ENCODE assay signal across 1 cellular context in the genomic region with DNA sequence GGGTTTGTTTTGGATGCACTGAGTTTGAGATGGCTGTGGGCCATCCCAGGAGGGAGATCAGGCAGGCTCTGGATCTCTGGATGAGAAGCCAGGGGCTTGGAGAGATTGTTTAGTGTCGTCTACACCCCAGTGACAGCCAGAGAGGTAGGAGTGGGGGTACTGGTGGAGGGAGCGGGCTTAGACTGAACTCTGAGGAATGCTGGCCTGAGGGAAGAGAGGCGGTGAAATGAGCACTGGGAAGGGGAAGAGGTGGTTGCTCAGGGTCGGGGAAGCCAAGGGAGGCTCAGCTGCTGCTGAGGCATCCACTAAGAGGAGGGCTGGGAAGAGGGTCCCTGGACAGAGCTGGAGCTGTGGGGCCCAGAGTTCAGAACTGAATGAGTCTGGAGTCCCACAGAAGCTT.
TF ChIP-seq lines count a peak whose summit lies in the region.

No MANE protein-coding gene starts in this region.

TF ChIP-seq in WTC11, 78 proteins besides CTCF, POLR2A, EP300 and RAD21 (continued from another document):
- TF ChIP-seq NFATC4 (CRISPR knock-in tag; IDR thresholded peaks at IDR 0.05) (no peak), NFYB (CRISPR knock-in tag; conservative IDR thresholded peaks at IDR 0.05; ENCODE audit: low read depth) (no peak), CREM (CRISPR knock-in tag; IDR thresholded peaks at IDR 0.05) (no peak), SMAD3 (CRISPR knock-in tag; IDR thresholded peaks at IDR 0.05; ENCODE audit: borderline replicate concordance) (no peak), NFE2L1 (CRISPR knock-in tag; IDR thresholded peaks at IDR 0.05) (no peak), ELF4 (CRISPR knock-in tag; IDR thresholded peaks at IDR 0.05; ENCODE audit: low read depth) (no peak), NR3C1 (CRISPR knock-in tag; conservative IDR thresholded peaks at IDR 0.05; ENCODE audit: low read depth) (no peak), ETV6 (CRISPR knock-in tag; IDR thresholded peaks at IDR 0.05) (no peak)
- TF ChIP-seq, protein P1, sequence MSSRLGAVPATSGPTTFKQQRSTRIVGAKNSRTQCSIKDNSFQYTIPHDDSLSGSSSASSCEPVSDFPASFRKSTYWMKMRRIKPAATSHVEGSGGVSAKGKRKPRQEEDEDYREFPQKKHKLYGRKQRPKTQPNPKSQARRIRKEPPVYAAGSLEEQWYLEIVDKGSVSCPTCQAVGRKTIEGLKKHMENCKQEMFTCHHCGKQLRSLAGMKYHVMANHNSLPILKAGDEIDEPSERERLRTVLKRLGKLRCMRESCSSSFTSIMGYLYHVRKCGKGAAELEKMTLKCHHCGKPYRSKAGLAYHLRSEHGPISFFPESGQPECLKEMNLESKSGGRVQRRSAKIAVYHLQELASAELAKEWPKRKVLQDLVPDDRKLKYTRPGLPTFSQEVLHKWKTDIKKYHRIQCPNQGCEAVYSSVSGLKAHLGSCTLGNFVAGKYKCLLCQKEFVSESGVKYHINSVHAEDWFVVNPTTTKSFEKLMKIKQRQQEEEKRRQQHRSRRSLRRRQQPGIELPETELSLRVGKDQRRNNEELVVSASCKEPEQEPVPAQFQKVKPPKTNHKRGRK (CRISPR knock-in tag; IDR thresholded peaks at IDR 0.05; ENCODE audit: borderline replicate concordance), result no peak
- TF ChIP-seq, protein P2, sequence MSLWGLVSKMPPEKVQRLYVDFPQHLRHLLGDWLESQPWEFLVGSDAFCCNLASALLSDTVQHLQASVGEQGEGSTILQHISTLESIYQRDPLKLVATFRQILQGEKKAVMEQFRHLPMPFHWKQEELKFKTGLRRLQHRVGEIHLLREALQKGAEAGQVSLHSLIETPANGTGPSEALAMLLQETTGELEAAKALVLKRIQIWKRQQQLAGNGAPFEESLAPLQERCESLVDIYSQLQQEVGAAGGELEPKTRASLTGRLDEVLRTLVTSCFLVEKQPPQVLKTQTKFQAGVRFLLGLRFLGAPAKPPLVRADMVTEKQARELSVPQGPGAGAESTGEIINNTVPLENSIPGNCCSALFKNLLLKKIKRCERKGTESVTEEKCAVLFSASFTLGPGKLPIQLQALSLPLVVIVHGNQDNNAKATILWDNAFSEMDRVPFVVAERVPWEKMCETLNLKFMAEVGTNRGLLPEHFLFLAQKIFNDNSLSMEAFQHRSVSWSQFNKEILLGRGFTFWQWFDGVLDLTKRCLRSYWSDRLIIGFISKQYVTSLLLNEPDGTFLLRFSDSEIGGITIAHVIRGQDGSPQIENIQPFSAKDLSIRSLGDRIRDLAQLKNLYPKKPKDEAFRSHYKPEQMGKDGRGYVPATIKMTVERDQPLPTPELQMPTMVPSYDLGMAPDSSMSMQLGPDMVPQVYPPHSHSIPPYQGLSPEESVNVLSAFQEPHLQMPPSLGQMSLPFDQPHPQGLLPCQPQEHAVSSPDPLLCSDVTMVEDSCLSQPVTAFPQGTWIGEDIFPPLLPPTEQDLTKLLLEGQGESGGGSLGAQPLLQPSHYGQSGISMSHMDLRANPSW (CRISPR knock-in tag; conservative IDR thresholded peaks at IDR 0.05; ENCODE audit: low read depth), result no peak
- TF ChIP-seq, protein P3, sequence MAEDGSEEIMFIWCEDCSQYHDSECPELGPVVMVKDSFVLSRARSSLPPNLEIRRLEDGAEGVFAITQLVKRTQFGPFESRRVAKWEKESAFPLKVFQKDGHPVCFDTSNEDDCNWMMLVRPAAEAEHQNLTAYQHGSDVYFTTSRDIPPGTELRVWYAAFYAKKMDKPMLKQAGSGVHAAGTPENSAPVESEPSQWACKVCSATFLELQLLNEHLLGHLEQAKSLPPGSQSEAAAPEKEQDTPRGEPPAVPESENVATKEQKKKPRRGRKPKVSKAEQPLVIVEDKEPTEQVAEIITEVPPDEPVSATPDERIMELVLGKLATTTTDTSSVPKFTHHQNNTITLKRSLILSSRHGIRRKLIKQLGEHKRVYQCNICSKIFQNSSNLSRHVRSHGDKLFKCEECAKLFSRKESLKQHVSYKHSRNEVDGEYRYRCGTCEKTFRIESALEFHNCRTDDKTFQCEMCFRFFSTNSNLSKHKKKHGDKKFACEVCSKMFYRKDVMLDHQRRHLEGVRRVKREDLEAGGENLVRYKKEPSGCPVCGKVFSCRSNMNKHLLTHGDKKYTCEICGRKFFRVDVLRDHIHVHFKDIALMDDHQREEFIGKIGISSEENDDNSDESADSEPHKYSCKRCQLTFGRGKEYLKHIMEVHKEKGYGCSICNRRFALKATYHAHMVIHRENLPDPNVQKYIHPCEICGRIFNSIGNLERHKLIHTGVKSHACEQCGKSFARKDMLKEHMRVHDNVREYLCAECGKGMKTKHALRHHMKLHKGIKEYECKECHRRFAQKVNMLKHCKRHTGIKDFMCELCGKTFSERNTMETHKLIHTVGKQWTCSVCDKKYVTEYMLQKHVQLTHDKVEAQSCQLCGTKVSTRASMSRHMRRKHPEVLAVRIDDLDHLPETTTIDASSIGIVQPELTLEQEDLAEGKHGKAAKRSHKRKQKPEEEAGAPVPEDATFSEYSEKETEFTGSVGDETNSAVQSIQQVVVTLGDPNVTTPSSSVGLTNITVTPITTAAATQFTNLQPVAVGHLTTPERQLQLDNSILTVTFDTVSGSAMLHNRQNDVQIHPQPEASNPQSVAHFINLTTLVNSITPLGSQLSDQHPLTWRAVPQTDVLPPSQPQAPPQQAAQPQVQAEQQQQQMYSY (CRISPR knock-in tag; IDR thresholded peaks at IDR 0.05), result no peak
- TF ChIP-seq, protein P4, sequence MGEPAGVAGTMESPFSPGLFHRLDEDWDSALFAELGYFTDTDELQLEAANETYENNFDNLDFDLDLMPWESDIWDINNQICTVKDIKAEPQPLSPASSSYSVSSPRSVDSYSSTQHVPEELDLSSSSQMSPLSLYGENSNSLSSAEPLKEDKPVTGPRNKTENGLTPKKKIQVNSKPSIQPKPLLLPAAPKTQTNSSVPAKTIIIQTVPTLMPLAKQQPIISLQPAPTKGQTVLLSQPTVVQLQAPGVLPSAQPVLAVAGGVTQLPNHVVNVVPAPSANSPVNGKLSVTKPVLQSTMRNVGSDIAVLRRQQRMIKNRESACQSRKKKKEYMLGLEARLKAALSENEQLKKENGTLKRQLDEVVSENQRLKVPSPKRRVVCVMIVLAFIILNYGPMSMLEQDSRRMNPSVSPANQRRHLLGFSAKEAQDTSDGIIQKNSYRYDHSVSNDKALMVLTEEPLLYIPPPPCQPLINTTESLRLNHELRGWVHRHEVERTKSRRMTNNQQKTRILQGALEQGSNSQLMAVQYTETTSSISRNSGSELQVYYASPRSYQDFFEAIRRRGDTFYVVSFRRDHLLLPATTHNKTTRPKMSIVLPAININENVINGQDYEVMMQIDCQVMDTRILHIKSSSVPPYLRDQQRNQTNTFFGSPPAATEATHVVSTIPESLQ (CRISPR knock-in tag; IDR thresholded peaks at IDR 0.05), result no peak
- TF ChIP-seq, protein P5, sequence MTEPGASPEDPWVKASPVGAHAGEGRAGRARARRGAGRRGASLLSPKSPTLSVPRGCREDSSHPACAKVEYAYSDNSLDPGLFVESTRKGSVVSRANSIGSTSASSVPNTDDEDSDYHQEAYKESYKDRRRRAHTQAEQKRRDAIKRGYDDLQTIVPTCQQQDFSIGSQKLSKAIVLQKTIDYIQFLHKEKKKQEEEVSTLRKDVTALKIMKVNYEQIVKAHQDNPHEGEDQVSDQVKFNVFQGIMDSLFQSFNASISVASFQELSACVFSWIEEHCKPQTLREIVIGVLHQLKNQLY (CRISPR knock-in tag; IDR thresholded peaks at IDR 0.05), result no peak
